Comparison of ENCODE assay signal across 29 cellular contexts in the genomic region with DNA sequence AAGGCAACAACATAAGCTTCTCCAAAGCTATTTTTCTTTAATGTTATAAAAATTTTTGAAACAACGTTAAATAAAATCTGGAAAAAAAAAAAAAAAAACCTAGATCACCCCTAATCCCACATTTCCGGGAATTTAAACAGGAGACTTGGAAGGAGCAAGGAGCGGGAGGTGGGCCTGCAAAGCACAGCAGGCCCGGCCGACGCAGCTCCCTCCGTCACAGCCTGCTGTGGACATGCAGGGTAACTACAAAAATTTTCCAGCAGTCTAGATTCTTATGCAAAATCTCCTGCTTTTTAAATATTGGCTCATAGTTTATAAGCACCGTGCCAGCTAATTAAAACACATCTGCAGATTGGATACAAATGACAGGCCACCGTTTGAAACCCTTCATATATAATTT. TPM values are rescaled to one million over a fixed set of nuclear protein-coding genes. Genes with fewer than 3 reads are reported as not detected.
"Had no signal": no experiment of that assay in that cellular context is flagged by ENCODE, and none has a peak within 500 bp of the region (broad histone marks: within the 10 kb centered on the region; RNA-seq: fewer than 3 reads in every experiment).

No MANE protein-coding gene starts in this region.

- H3K27me3 ChIP-seq: ovary, right lobe of liver, thyroid gland, upper lobe of right lung had no signal

- H3K9me3 ChIP-seq: ovary, psoas muscle, right lobe of liver, sigmoid colon, thoracic aorta, thyroid gland, tibial nerve, upper lobe of right lung, uterus had no signal

- DNase-seq: naive B cell; naive thymus-derived CD8-positive, alpha-beta T cell; occipital lobe; ovary; posterior cingulate gyrus; psoas muscle; right cardiac atrium; sigmoid colon; small intestine; stimulated activated CD4-positive, alpha-beta T cell treated with anti-CD3 and anti-CD28 coated beads, Interleukin-15, amount 100 ng/mL, for 24 hours; stimulated activated CD4-positive, alpha-beta T cell treated with anti-CD3 and anti-CD28 coated beads, Interleukin-2, amount 100 ng/mL, for 48 hours; stimulated activated CD4-positive, alpha-beta T cell treated with anti-CD3 and anti-CD28 coated beads, Interleukin-4, amount 100 ng/mL, for 24 hours; stimulated activated CD8-positive, alpha-beta memory T cell treated with anti-CD3 and anti-CD28 coated beads, Interleukin-4, amount 100 ng/mL, for 48 hours; stimulated activated naive CD4-positive, alpha-beta T cell; stimulated activated naive CD8-positive, alpha-beta T cell treated with anti-CD3 and anti-CD28 coated beads, Interleukin-15, amount 100 ng/mL, for 72 hours; stimulated activated naive CD8-positive, alpha-beta T cell treated with anti-CD3 and anti-CD28 coated beads, Interleukin-15, Interleukin-2, amounts not matched to agents 100 U/mL and 50 U/mL, for 24 hours; thyroid gland; trophoblast cell; upper lobe of right lung; uterus had no signal

- H3K27ac ChIP-seq: neural progenitor cell, ovary, parathyroid adenoma, psoas muscle, right lobe of liver, thoracic aorta, thyroid gland, tibial nerve, upper lobe of right lung, uterus had no signal

- H3K36me3 ChIP-seq: neural progenitor cell, ovary, right lobe of liver, sigmoid colon, thoracic aorta, thyroid gland, tibial nerve, upper lobe of right lung, uterus had no signal

- H3K4me3 ChIP-seq: neural progenitor cell, ovary, psoas muscle, right lobe of liver, sigmoid colon, thoracic aorta, thyroid gland, tibial nerve, upper lobe of right lung, uterus had no signal

- H3K4me1 Mint-ChIP-seq: naive B cell; naive thymus-derived CD8-positive, alpha-beta T cell; stimulated activated memory B cell treated with anti-CD40 and anti-IgM and Interleukin-4, amounts not matched to agents 10 μg/mL and 1 μg/mL and 100 μg/mL, for 72 hours had no signal

- H3K79me2 ChIP-seq: parathyroid adenoma had no signal

- H3K4me3 Mint-ChIP-seq: naive B cell; naive thymus-derived CD8-positive, alpha-beta T cell; natural killer cell treated with Interleukin-12 subunit alpha and Interleukin-12 subunit beta and Interleukin-15 and Interleukin-18, amount 100 ng/mL, for 72 hours; neural progenitor cell; stimulated activated memory B cell treated with anti-CD40 and anti-IgM and Interleukin-4, amounts not matched to agents 10 μg/mL and 1 μg/mL and 100 μg/mL, for 72 hours; stimulated activated naive CD8-positive, alpha-beta T cell treated with anti-CD3 and anti-CD28 coated beads, Interleukin-15, amount 100 ng/mL, for 72 hours had no signal

- H3K27ac Mint-ChIP-seq: naive B cell; naive thymus-derived CD8-positive, alpha-beta T cell; natural killer cell treated with Interleukin-12 subunit alpha and Interleukin-12 subunit beta and Interleukin-15 and Interleukin-18, amount 100 ng/mL, for 72 hours; neural progenitor cell; progenitor cell of endocrine pancreas; stimulated activated memory B cell treated with anti-CD40 and anti-IgM and Interleukin-4, amounts not matched to agents 10 μg/mL and 1 μg/mL and 100 μg/mL, for 72 hours; stimulated activated naive CD8-positive, alpha-beta T cell treated with anti-CD3 and anti-CD28 coated beads, Interleukin-15, amount 100 ng/mL, for 72 hours had no signal

- ATAC-seq: naive thymus-derived CD8-positive, alpha-beta T cell; natural killer cell treated with Interleukin-12 subunit alpha and Interleukin-12 subunit beta and Interleukin-15 and Interleukin-18, amount 100 ng/mL, for 72 hours; psoas muscle; right cardiac atrium; right lobe of liver; stimulated activated memory B cell treated with anti-CD40 and anti-IgM and Interleukin-4, amounts not matched to agents 10 μg/mL and 1 μg/mL and 100 μg/mL, for 72 hours; stimulated activated naive CD8-positive, alpha-beta T cell treated with anti-CD3 and anti-CD28 coated beads, Interleukin-15, amount 100 ng/mL, for 72 hours; stimulated activated naive CD8-positive, alpha-beta T cell treated with anti-CD3 and anti-CD28 coated beads, Interleukin-15, Interleukin-2, amounts not matched to agents 100 U/mL and 50 U/mL, for 24 hours; upper lobe of right lung had no signal

- H3K9ac ChIP-seq: neural progenitor cell, parathyroid adenoma had no signal

- H3K9me3 Mint-ChIP-seq: naive thymus-derived CD8-positive, alpha-beta T cell; natural killer cell treated with Interleukin-12 subunit alpha and Interleukin-12 subunit beta and Interleukin-15 and Interleukin-18, amount 100 ng/mL, for 72 hours; neural progenitor cell; stimulated activated memory B cell treated with anti-CD40 and anti-IgM and Interleukin-4, amounts not matched to agents 10 μg/mL and 1 μg/mL and 100 μg/mL, for 72 hours; stimulated activated naive CD8-positive, alpha-beta T cell treated with anti-CD3 and anti-CD28 coated beads, Interleukin-15, amount 100 ng/mL, for 72 hours had no signal

- H3K4me1 ChIP-seq: parathyroid adenoma, psoas muscle, right lobe of liver, thyroid gland, tibial nerve, upper lobe of right lung, uterus had no signal

- H3K36me3 Mint-ChIP-seq: naive B cell; naive thymus-derived CD8-positive, alpha-beta T cell; natural killer cell treated with Interleukin-12 subunit alpha and Interleukin-12 subunit beta and Interleukin-15 and Interleukin-18, amount 100 ng/mL, for 72 hours; stimulated activated memory B cell treated with anti-CD40 and anti-IgM and Interleukin-4, amounts not matched to agents 10 μg/mL and 1 μg/mL and 100 μg/mL, for 72 hours had no signal

- H3K4me2 ChIP-seq: neural progenitor cell had no signal

RNA-seq across cellular contexts. Expression of a gene that starts 23.5 kb away (rescaled TPM):
- total RNA-seq: naive thymus-derived CD8-positive, alpha-beta T cell; natural killer cell treated with Interleukin-12 subunit alpha and Interleukin-12 subunit beta and Interleukin-15 and Interleukin-18, amount 100 ng/mL, for 72 hours; progenitor cell of endocrine pancreas; uterus had no signal
- polyA plus RNA-seq: naive thymus-derived CD8-positive, alpha-beta T cell; neural cell had no signal
